ENCODE assay signal across 19 cellular contexts in the genomic region with DNA sequence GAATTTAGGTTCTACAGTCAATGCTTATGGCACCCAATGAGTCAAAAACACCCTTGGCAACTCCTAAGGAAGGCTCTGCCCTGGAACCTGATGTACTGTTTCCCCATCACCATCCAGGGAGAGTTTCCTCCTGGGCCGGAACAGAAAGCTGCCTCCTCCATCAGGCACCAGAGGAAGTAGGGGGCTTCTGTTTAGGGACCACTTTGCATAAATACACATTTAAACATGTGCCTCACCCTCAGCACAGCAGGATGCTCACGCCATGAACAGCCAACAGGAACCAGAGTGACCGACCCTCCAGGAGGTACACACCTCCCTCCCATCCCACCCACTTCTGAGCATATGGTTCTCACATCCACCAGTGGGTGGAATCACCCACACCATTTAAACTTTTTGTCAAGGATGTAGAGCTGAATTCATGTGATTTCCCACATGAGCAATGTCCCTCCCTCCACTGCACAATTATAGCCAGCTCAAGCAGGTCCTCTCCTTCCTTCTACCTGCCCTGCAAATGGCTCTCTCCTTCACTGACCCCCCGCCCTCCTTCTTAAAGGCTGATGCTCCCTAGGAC. TPM values are rescaled to one million over a fixed set of nuclear protein-coding genes. Genes with fewer than 3 reads are reported as not detected.
A peak's percentile ranks its signal among the peaks of the same experiment; 100 is the strongest.
DNase-seq lines count a peak whose midpoint lies in the region; TF ChIP-seq lines count a peak whose summit lies in the region.
"Had no signal": no experiment of that assay in that cellular context is flagged by ENCODE, and none has a peak within 500 bp of the region (broad histone marks: within the 10 kb centered on the region; RNA-seq: fewer than 3 reads in every experiment).

No MANE protein-coding gene starts in this region.

- no CpG with 5 or more reads among the region's 4 CpGs for WGBS in H9 (ENCODE audit: extremely low coverage, insufficient read length, low lambda C conversion rate)
- 81 to 94% (median 88%) methylated on average over 4 of the region's 4 CpGs for WGBS in spleen, 5 donors

- H4K20me1 ChIP-seq in H9 (ENCODE audit: control insufficient read depth, insufficient read depth, insufficient read length): no peaks in the 10 kb centered on the region

- H3K9me3 Mint-ChIP-seq in activated naive CD4-positive, alpha-beta T cell treated with anti-CD3 and anti-CD28 coated beads, Interleukin-2, amount 50 U/mL, for 24 hours: no peaks in the 10 kb centered on the region
- H3K9me3 Mint-ChIP-seq in H9: no peaks in the 10 kb centered on the region
- H3K9me3 Mint-ChIP-seq: activated T-cell treated with anti-CD3 and anti-CD28 coated beads, Interleukin-2, amount 50 U/mL, for 72 hours; neural progenitor cell had no signal

- no peaks in the 10 kb centered on the region for H3K4me1 Mint-ChIP-seq in activated naive CD4-positive, alpha-beta T cell treated with anti-CD3 and anti-CD28 coated beads, Interleukin-2, amount 50 U/mL, for 24 hours
- no peaks in the 10 kb centered on the region; a peak in 1 of 4 replicates for H3K4me1 Mint-ChIP-seq in H9
- H3K4me1 Mint-ChIP-seq: neural progenitor cell had no signal

- H2BK12ac ChIP-seq in H9 (ENCODE audit: insufficient read length, low read depth, low read length): no peak overlapping the region

- H3K27ac Mint-ChIP-seq in activated naive CD4-positive, alpha-beta T cell treated with anti-CD3 and anti-CD28 coated beads, Interleukin-2, amount 50 U/mL, for 24 hours: peak overlapping the region; percentile 36
- peak overlapping the region; percentile 23 to 88 (median 61); a peak in 4 of 7 replicates for H3K27ac Mint-ChIP-seq in H9
- H3K27ac Mint-ChIP-seq: activated T-cell treated with anti-CD3 and anti-CD28 coated beads, Interleukin-2, amount 50 U/mL, for 72 hours; neural progenitor cell had no signal

- no peak overlapping the region for H4K8ac ChIP-seq in H9 (replicated peaks; ENCODE audit: insufficient read length, low read depth, low read length)

- H3K4me3 ChIP-seq in spleen: no peak overlapping the region
- H3K4me3 ChIP-seq: heart right ventricle, left lung, neural progenitor cell, Peyer's patch, tibial nerve had no signal

- no peak overlapping the region for H2AK5ac ChIP-seq in H9 (ENCODE audit: insufficient read length, low read length)

- H3K18ac ChIP-seq in H9 (ENCODE audit: insufficient read length, low read depth, low read length): no peak overlapping the region

- H3K4me1 ChIP-seq in H9 (ENCODE audit: insufficient read depth, low read length) (no peaks in the 10 kb centered on the region), spleen (no peaks in the 10 kb centered on the region)
- H3K4me1 ChIP-seq: left lung, neural progenitor cell, Peyer's patch, tibial nerve had no signal

- no peaks in the 10 kb centered on the region for H3K27me3 Mint-ChIP-seq in activated naive CD4-positive, alpha-beta T cell treated with anti-CD3 and anti-CD28 coated beads, Interleukin-2, amount 50 U/mL, for 24 hours
- H3K27me3 Mint-ChIP-seq in H9 (ENCODE audit: low read depth): no peaks in the 10 kb centered on the region

- no peak overlapping the region for H3K14ac ChIP-seq in H9 (ENCODE audit: insufficient read depth, low read length)

- no peak overlapping the region for H4K5ac ChIP-seq in H9 (ENCODE audit: insufficient read length, low read depth, low read length)

- peaks cover 9% of the 10 kb centered on the region for H3K36me3 Mint-ChIP-seq in activated naive CD4-positive, alpha-beta T cell treated with anti-CD3 and anti-CD28 coated beads, Interleukin-2, amount 50 U/mL, for 24 hours
- H3K36me3 Mint-ChIP-seq in H9 (ENCODE audit: insufficient read depth in 1 of 3, low read depth in 3 of 3): peaks cover 32 to 52% (median 45%) of the 10 kb centered on the region in 3 experiments

- H2AFZ ChIP-seq in H9 (ENCODE audit: low read length): no peak overlapping the region
- H2AFZ ChIP-seq: neural progenitor cell had no signal

- no peak overlapping the region for H2BK15ac ChIP-seq in H9 (ENCODE audit: low read depth, low read length)

- no peak overlapping the region for H3K23ac ChIP-seq in H9 (ENCODE audit: insufficient read length, low read depth, low read length)

- peaks cover 0 to 70% (median 49%) of the 10 kb centered on the region in 6 donors for H3K36me3 ChIP-seq in spleen
- H3K36me3 ChIP-seq: neural progenitor cell had no signal

- TF ChIP-seq CTCF in H9 (conservative IDR thresholded peaks at IDR 0.05) (no peak), spleen (IDR thresholded peaks at IDR 0.05 in 8 of 11, conservative IDR thresholded peaks at IDR 0.05 in 3 of 11) (no peak)

- H3K9ac ChIP-seq in H9 (ENCODE audit: extremely low read depth, insufficient read length, low read length): no peak overlapping the region
- H3K9ac ChIP-seq: neural progenitor cell had no signal

- H3T11ph ChIP-seq in H9 (ENCODE audit: low read length): no peak overlapping the region

- no peaks in the 10 kb centered on the region for H3K9me3 ChIP-seq in H9 (ENCODE audit: control insufficient read depth, low read depth, low read length)
- no peaks in the 10 kb centered on the region for H3K9me3 ChIP-seq in spleen
- H3K9me3 ChIP-seq: heart right ventricle, left lung, Peyer's patch, tibial nerve had no signal

- TF ChIP-seq POLR2A in spleen (IDR thresholded peaks at IDR 0.05): no peak

- no peak overlapping the region for H2BK120ac ChIP-seq in H9 (ENCODE audit: low read depth, low read length, poor library complexity, severe bottlenecking)

- H2BK20ac ChIP-seq in H9 (ENCODE audit: low read depth, low read length, poor library complexity, severe bottlenecking): no peak overlapping the region

- intact Hi-C loops in spleen (cut with DNase I; ENCODE audit: low total_unique reads): no loop called here

- no peaks in the 10 kb centered on the region for H3K79me2 ChIP-seq in H9 (ENCODE audit: insufficient read depth, low read length)

- DNase-seq in activated naive CD4-positive, alpha-beta T cell treated with anti-CD3 and anti-CD28 coated beads, Interleukin-2, amount 50 U/mL, for 16 hours: no peak
- DNase-seq in H9 (no peak), spleen (peak; percentile 31), SIG-M5 (lab: John Stamatoyannopoulos, UW) (no peak)
- no peak for DNase-seq in stimulated activated CD4-positive, alpha-beta T cell treated with anti-CD3 and anti-CD28 coated beads, Interleukin-4, amount 100 ng/mL, for 24 hours
- no peak for DNase-seq in central memory CD4-positive, alpha-beta T cell
- DNase-seq: activated T-cell treated with anti-CD3 and anti-CD28 coated beads, Interleukin-2, amount 50 U/mL, for 72 hours; amniotic stem cell; heart right ventricle; midbrain; Peyer's patch; stimulated activated CD4-positive, alpha-beta T cell treated with anti-CD3 and anti-CD28 coated beads, Interleukin-1b, Interleukin-23, amount 100 ng/mL, for 48 hours; stimulated activated naive CD4-positive, alpha-beta T cell treated with Interleukin-2 at 50 U/mL for 16 hours; WERI-Rb-1 had no signal

- no peak overlapping the region for H4K91ac ChIP-seq in H9 (ENCODE audit: insufficient read length, low read depth, low read length)

- no peaks in the 10 kb centered on the region for H3K79me1 ChIP-seq in H9 (ENCODE audit: insufficient read depth, low read depth, low read length, poor library complexity, severe bottlenecking)

- no peak overlapping the region for H3K27ac ChIP-seq in H9 (ENCODE audit: insufficient read length, low read depth, low read length)
- H3K27ac ChIP-seq in cingulate gyrus (ENCODE audit: low read depth, low read length): peak overlapping the region; percentile 54
- no peak overlapping the region for H3K27ac ChIP-seq in spleen
- H3K27ac ChIP-seq: heart right ventricle, left lung, neural progenitor cell, Peyer's patch, tibial nerve, WERI-Rb-1 had no signal

- no peak overlapping the region for H2BK5ac ChIP-seq in H9 (ENCODE audit: insufficient read length, low read length)

- no peak overlapping the region for H3K56ac ChIP-seq in H9 (ENCODE audit: insufficient read length, low read depth, low read length)

- no peaks in the 10 kb centered on the region for H3K27me3 ChIP-seq in H9 (ENCODE audit: insufficient read depth, low read length)
- no peaks in the 10 kb centered on the region for H3K27me3 ChIP-seq in spleen (replicated peaks in 1 of 7)
- H3K27me3 ChIP-seq: heart right ventricle, left lung, neural progenitor cell, Peyer's patch, tibial nerve had no signal

- no peak overlapping the region for H3K4me2 ChIP-seq in H9 (ENCODE audit: insufficient read depth, insufficient read length, low read length)
- H3K4me2 ChIP-seq: neural progenitor cell had no signal

- no peak overlapping the region for H3K4ac ChIP-seq in H9 (ENCODE audit: low read depth, low read length)

- no peaks in the 10 kb centered on the region for H3K23me2 ChIP-seq in H9 (ENCODE audit: insufficient read length, low read depth, low read length, poor library complexity, severe bottlenecking)

- H3K4me3 Mint-ChIP-seq in activated naive CD4-positive, alpha-beta T cell treated with anti-CD3 and anti-CD28 coated beads, Interleukin-2, amount 50 U/mL, for 24 hours: no peak overlapping the region
- H3K4me3 Mint-ChIP-seq in H9: no peak overlapping the region
- H3K4me3 Mint-ChIP-seq: activated T-cell treated with anti-CD3 and anti-CD28 coated beads, Interleukin-2, amount 50 U/mL, for 72 hours; neural progenitor cell had no signal

RNA-seq across cellular contexts. Expression of a gene that starts 14.8 kb away (rescaled TPM):
- total RNA-seq in H9 (2021): 56.2 and 58.1 TPM in 2 replicates
- total RNA-seq in spleen: 10 to 100 TPM; 38.2 to 53.7 (median 48.2) TPM
- 10 to 100 TPM; 25.6 to 37.3 (median 28.1) TPM for polyA plus RNA-seq in spleen

RNA-seq across cellular contexts. Expression of a gene that starts 16.3 kb away (rescaled TPM):
- total RNA-seq in H9 (2021) (19.2 and 20.8 TPM in 2 replicates), spleen (1 to 10 TPM; 1.4 to 5.5 (median 2.3) TPM)
- 1 to 10 TPM in 1 of 3 donors, under 1 TPM in 2; 0.64 to 1.6 (median 0.96) TPM for polyA plus RNA-seq in spleen

RNA-seq across cellular contexts. Expression of a gene that starts 19.7 kb away (rescaled TPM):
- total RNA-seq in H9 (2021) (70.2 and 74.5 TPM in 2 replicates), spleen (10 to 100 TPM; 26.1 to 54.8 (median 38.1) TPM)
- 100 to 1,000 TPM; 111 to 173 (median 165) TPM for polyA plus RNA-seq in spleen

RNA-seq across cellular contexts. Expression of a gene that starts 30.0 kb away (rescaled TPM):
- total RNA-seq in H9 (2021) (25.0 and 27.1 TPM in 2 replicates), spleen (10 to 100 TPM; 17.0 to 22.6 (median 18.5) TPM)
- 10 to 100 TPM in 1 of 3 donors, 1 to 10 TPM in 2; 8.4 to 11.1 (median 9.0) TPM for polyA plus RNA-seq in spleen

RNA-seq across cellular contexts. Expression of a gene that starts 30.0 kb away (rescaled TPM):
- total RNA-seq in H9 (2021) (4.5 and 4.6 TPM in 2 replicates), spleen (1 to 10 TPM; 5.9 to 8.1 (median 7.3) TPM)
- polyA plus RNA-seq in spleen: 1 to 10 TPM; 2.4 to 4.0 (median 2.9) TPM
